ENCODE assay signal across 1 cellular context in genomic region chr6:26521485-26522391, GRCh38.
TF ChIP-seq lines count a peak whose summit lies in the region.

No MANE protein-coding gene starts in this region.

TF ChIP-seq in HepG2, 621 proteins besides CTCF, POLR2A, EP300 and RAD21 (continued from another document):
- TF ChIP-seq ZBTB4 (CRISPR knock-in tag; IDR thresholded peaks at IDR 0.05; ENCODE audit: borderline replicate concordance) (0 out of 2 replicates have a peak, but pooled peaks have one; percentile 39), HES4 (CRISPR knock-in tag; IDR thresholded peaks at IDR 0.05; ENCODE audit: borderline replicate concordance) (0 out of 2 replicates have a peak, but pooled peaks have one; percentile 48), ZBTB7B (CRISPR knock-in tag; IDR thresholded peaks at IDR 0.05) (no peak), MAZ (IDR thresholded peaks at IDR 0.05; ENCODE audit: borderline replicate concordance, low read depth, low read length) (no peak), MAZ (CRISPR knock-in tag; IDR thresholded peaks at IDR 0.05; ENCODE audit: low read depth) (peak; percentile 7; the same call in 1 of the 2 replicates), ZNF326 (CRISPR knock-in tag; IDR thresholded peaks at IDR 0.05; ENCODE audit: borderline replicate concordance) (no peak), ZHX2 (IDR thresholded peaks at IDR 0.05; ENCODE audit: low read depth) (peak; percentile 28; the same call in 1 of the 2 replicates), ZHX2 (CRISPR knock-in tag; IDR thresholded peaks at IDR 0.05; ENCODE audit: borderline replicate concordance) (no peak), GTF3A (CRISPR knock-in tag; conservative IDR thresholded peaks at IDR 0.05) (0 out of 2 replicates have a peak, but pooled peaks have one; percentile 68), ZNF687 (CRISPR knock-in tag; IDR thresholded peaks at IDR 0.05) (peak; percentile 38; the same call in 1 of the 2 replicates), PPARG (CRISPR knock-in tag; conservative IDR thresholded peaks at IDR 0.05) (0 out of 2 replicates have a peak, but pooled peaks have one; percentile 17), AKAP8 (CRISPR knock-in tag; IDR thresholded peaks at IDR 0.05) (no peak), HOXA3 (CRISPR knock-in tag; IDR thresholded peaks at IDR 0.05) (peak; percentile 14; the same call in 1 of the 2 replicates), PRPF4 (IDR thresholded peaks at IDR 0.05; ENCODE audit: low read depth, low read length, poor library complexity, severe bottlenecking) (peak; percentile 9), ZBTB33 (CRISPR knock-in tag; IDR thresholded peaks at IDR 0.05) (peak; percentile 98), HNRNPK (IDR thresholded peaks at IDR 0.05; ENCODE audit: low read depth, low read length, poor library complexity, severe bottlenecking) (peak; percentile 17), MIER3 (CRISPR knock-in tag; IDR thresholded peaks at IDR 0.05; ENCODE audit: borderline replicate concordance) (peak; percentile 12; the same call in 1 of the 2 replicates), ZIK1 (CRISPR knock-in tag; IDR thresholded peaks at IDR 0.05; ENCODE audit: borderline replicate concordance, low read depth) (no peak), CCDC6 (CRISPR knock-in tag; IDR thresholded peaks at IDR 0.05) (0 out of 2 replicates have a peak, but pooled peaks have one; percentile 48), MLX (CRISPR knock-in tag; IDR thresholded peaks at IDR 0.05) (0 out of 2 replicates have a peak, but pooled peaks have one; percentile 1)
